13 cellular contexts compared by ENCODE assay signal in genomic region chr13:110416131-110416584, GRCh38.
DNase-seq lines count a peak whose midpoint lies in the region; ATAC-seq and TF ChIP-seq lines count a peak whose summit lies in the region.
"Had no signal": no experiment of that assay in that cellular context is flagged by ENCODE, and none has a peak within 500 bp of the region (broad histone marks: within the 10 kb centered on the region; RNA-seq: fewer than 3 reads in every experiment).

No MANE protein-coding gene starts in this region.

- no peak overlapping the region for H3K4me3 Mint-ChIP-seq in nephron
- H3K4me3 Mint-ChIP-seq in activated T-helper 1 cell treated with anti-CD3 and anti-CD28 coated beads, Interleukin-12 subunit alpha, Interleukin-12 subunit beta, Interleukin-2, Interleukin-4 antibody, amounts not matched to agents 30 ng/mL and 10 ng/mL and 1 ng/mL, durations not matched to agents 14 hours and 24 hours and 36 hours: no peak overlapping the region
- no peak overlapping the region for H3K4me3 Mint-ChIP-seq in stimulated activated naive CD8-positive, alpha-beta T cell treated with anti-CD3 and anti-CD28 coated beads, Interleukin-15, amount 100 ng/mL, for 72 hours
- H3K4me3 Mint-ChIP-seq: activated naive CD8-positive, alpha-beta T cell treated with anti-CD3 and anti-CD28 coated beads, Interleukin-2, amount 50 U/mL, for 24 hours had no signal

- peaks cover 29% of the 10 kb centered on the region for H3K36me3 Mint-ChIP-seq in nephron (ENCODE audit: low read depth)
- H3K36me3 Mint-ChIP-seq in activated T-helper 1 cell treated with anti-CD3 and anti-CD28 coated beads, Interleukin-12 subunit alpha, Interleukin-12 subunit beta, Interleukin-2, Interleukin-4 antibody, amounts not matched to agents 30 ng/mL and 10 ng/mL and 1 ng/mL, durations not matched to agents 14 hours and 24 hours and 36 hours (ENCODE audit: low read depth): no peaks in the 10 kb centered on the region

- H3K9me3 ChIP-seq in esophagus squamous epithelium (no peaks in the 10 kb centered on the region), tibial artery (no peaks in the 10 kb centered on the region)
- H3K9me3 ChIP-seq: SJCRH30 had no signal

- peak overlapping the region; percentile 46 for H3K27ac ChIP-seq in angular gyrus (ENCODE audit: low read depth, low read length)
- peak overlapping the region in 3 of 4 donors; percentile 79 to 88 (median 83) for H3K27ac ChIP-seq in esophagus squamous epithelium
- H3K27ac ChIP-seq in tibial artery: peak overlapping the region; percentile 85 to 90
- H3K27ac ChIP-seq: SJCRH30 had no signal

- no peaks in the 10 kb centered on the region for H3K27me3 Mint-ChIP-seq in nephron (ENCODE audit: low read depth)
- peaks cover 59% of the 10 kb centered on the region for H3K27me3 Mint-ChIP-seq in activated T-helper 1 cell treated with anti-CD3 and anti-CD28 coated beads, Interleukin-12 subunit alpha, Interleukin-12 subunit beta, Interleukin-2, Interleukin-4 antibody, amounts not matched to agents 30 ng/mL and 10 ng/mL and 1 ng/mL, durations not matched to agents 14 hours and 24 hours and 36 hours (ENCODE audit: insufficient read depth)
- H3K27me3 Mint-ChIP-seq in stimulated activated naive CD8-positive, alpha-beta T cell treated with anti-CD3 and anti-CD28 coated beads, Interleukin-15, amount 100 ng/mL, for 72 hours: peaks cover 99% of the 10 kb centered on the region
- H3K27me3 Mint-ChIP-seq: progenitor cell of endocrine pancreas had no signal

- H3K4me1 ChIP-seq in esophagus squamous epithelium (peaks cover 0 to 43% (median 30%) of the 10 kb centered on the region in 3 donors), tibial artery (peaks cover 0 to 95% (median 76%) of the 10 kb centered on the region in 4 donors)

- H3K4me3 ChIP-seq in esophagus squamous epithelium: peak overlapping the region in 1 of 4 donors; percentile 7
- H3K4me3 ChIP-seq in tibial artery: peak overlapping the region in 1 of 2 donors; percentile 26
- H3K4me3 ChIP-seq: SJCRH30 had no signal

- peak overlapping the region in 2 of 3 experiments; percentile 34 to 52 for H3K27ac Mint-ChIP-seq in nephron
- H3K27ac Mint-ChIP-seq in activated T-helper 1 cell treated with anti-CD3 and anti-CD28 coated beads, Interleukin-12 subunit alpha, Interleukin-12 subunit beta, Interleukin-2, Interleukin-4 antibody, amounts not matched to agents 30 ng/mL and 10 ng/mL and 1 ng/mL, durations not matched to agents 14 hours and 24 hours and 36 hours: no peak overlapping the region
- no peak overlapping the region for H3K27ac Mint-ChIP-seq in stimulated activated naive CD8-positive, alpha-beta T cell treated with anti-CD3 and anti-CD28 coated beads, Interleukin-15, amount 100 ng/mL, for 72 hours
- H3K27ac Mint-ChIP-seq: progenitor cell of endocrine pancreas had no signal

- H3K9me3 Mint-ChIP-seq in nephron: no peaks in the 10 kb centered on the region
- no peaks in the 10 kb centered on the region for H3K9me3 Mint-ChIP-seq in activated T-helper 1 cell treated with anti-CD3 and anti-CD28 coated beads, Interleukin-12 subunit alpha, Interleukin-12 subunit beta, Interleukin-2, Interleukin-4 antibody, amounts not matched to agents 30 ng/mL and 10 ng/mL and 1 ng/mL, durations not matched to agents 14 hours and 24 hours and 36 hours
- H3K9me3 Mint-ChIP-seq in stimulated activated naive CD8-positive, alpha-beta T cell treated with anti-CD3 and anti-CD28 coated beads, Interleukin-15, amount 100 ng/mL, for 72 hours: no peaks in the 10 kb centered on the region
- H3K9me3 Mint-ChIP-seq: activated naive CD8-positive, alpha-beta T cell treated with anti-CD3 and anti-CD28 coated beads, Interleukin-2, amount 50 U/mL, for 24 hours had no signal

- H3K36me3 ChIP-seq in esophagus squamous epithelium (no peaks in the 10 kb centered on the region), tibial artery (peaks cover 0 to 3% (median 0%) of the 10 kb centered on the region in 3 donors)

- no peaks in the 10 kb centered on the region for H3K27me3 ChIP-seq in esophagus squamous epithelium
- no peaks in the 10 kb centered on the region for H3K27me3 ChIP-seq in tibial artery
- H3K27me3 ChIP-seq: SJCRH30 had no signal

- WGBS in esophagus squamous epithelium, 2 donors: 81 to 88% methylated on average over 4 of the region's 4 CpGs

- intact Hi-C loops in esophagus squamous epithelium (cut with DNase I): no loop called here
- intact Hi-C loops in tibial artery (cut with DNase I; ENCODE audit: low total_unique reads): no loop called here
- intact Hi-C loops in activated T-helper 1 cell treated with anti-CD3 and anti-CD28 coated beads, Interleukin-12 subunit alpha, Interleukin-12 subunit beta, Interleukin-2, Interleukin-4 antibody, amounts not matched to agents 30 ng/mL and 10 ng/mL and 1 ng/mL, durations not matched to agents 14 hours and 24 hours and 36 hours (cut with micrococcal nuclease): no loop called here

- peaks cover 59% of the 10 kb centered on the region for H3K4me1 Mint-ChIP-seq in nephron
- H3K4me1 Mint-ChIP-seq in activated T-helper 1 cell treated with anti-CD3 and anti-CD28 coated beads, Interleukin-12 subunit alpha, Interleukin-12 subunit beta, Interleukin-2, Interleukin-4 antibody, amounts not matched to agents 30 ng/mL and 10 ng/mL and 1 ng/mL, durations not matched to agents 14 hours and 24 hours and 36 hours (ENCODE audit: low read depth): peaks cover 11% of the 10 kb centered on the region
- peaks cover 31% of the 10 kb centered on the region for H3K4me1 Mint-ChIP-seq in stimulated activated naive CD8-positive, alpha-beta T cell treated with anti-CD3 and anti-CD28 coated beads, Interleukin-15, amount 100 ng/mL, for 72 hours

- DNase-seq in esophagus squamous epithelium (lab: John Stamatoyannopoulos, UW): no peak
- no peak for DNase-seq in tibial artery
- no peak for DNase-seq in D341Med (ENCODE audit: low spot score)
- no peak for DNase-seq in central memory CD4-positive, alpha-beta T cell
- DNase-seq in activated T-helper 1 cell treated with anti-CD3 and anti-CD28 coated beads, Interleukin-12 subunit alpha, Interleukin-12 subunit beta, Interleukin-2, Interleukin-4 antibody, amounts not matched to agents 30 ng/mL and 10 ng/mL and 1 ng/mL, durations not matched to agents 14 hours and 24 hours and 36 hours (ENCODE audit: low spot score): no peak
- no peak for DNase-seq in stimulated activated naive CD8-positive, alpha-beta T cell treated with anti-CD3 and anti-CD28 coated beads, Interleukin-15, amount 100 ng/mL, for 72 hours
- DNase-seq: effector memory CD4-positive, alpha-beta T cell; NCI-H187 treated with DMSO at 0.1 percent for 48 hours; SJCRH30 had no signal

- TF ChIP-seq POLR2A in esophagus squamous epithelium (IDR thresholded peaks at IDR 0.05): no peak

- no peak for TF ChIP-seq CTCF in esophagus squamous epithelium (IDR thresholded peaks at IDR 0.05)
- TF ChIP-seq CTCF in nephron (IDR thresholded peaks at IDR 0.05; ENCODE audit: unreplicated experiment in 3 of 3): no peak
- TF ChIP-seq CTCF in tibial artery (IDR thresholded peaks at IDR 0.05): no peak

- ATAC-seq in stimulated activated naive CD8-positive, alpha-beta T cell treated with anti-CD3 and anti-CD28 coated beads, Interleukin-15, amount 100 ng/mL, for 72 hours: no peak

Comparison
In these comparisons a context has a peak if more than half of its experiments do, and no peak if none do; other contexts are left out.
1. H3K27ac Mint-ChIP-seq: peak in nephron (2 of 3); none in activated T-helper 1 cell treated with anti-CD3 and anti-CD28 coated beads, Interleukin-12 subunit alpha, Interleukin-12 subunit beta, Interleukin-2, Interleukin-4 antibody, amounts not matched to agents 30 ng/mL and 10 ng/mL and 1 ng/mL, durations not matched to agents 14 hours and 24 hours and 36 hours (single experiment) and stimulated activated naive CD8-positive, alpha-beta T cell treated with anti-CD3 and anti-CD28 coated beads, Interleukin-15, amount 100 ng/mL, for 72 hours (0 of 2).
2. Peak in every context shown above with its lines, with median percentiles within 50 percentile points of each other: H3K27ac ChIP-seq.